In genomic region chr18:77218642-77219041, GRCh38 we compare ENCODE assay signal across 24 cellular contexts. TPM values are rescaled to one million over a fixed set of nuclear protein-coding genes. Genes with fewer than 3 reads are reported as not detected.
"Had no signal": no experiment of that assay in that cellular context is flagged by ENCODE, and none has a peak within 500 bp of the region (broad histone marks: within the 10 kb centered on the region; RNA-seq: fewer than 3 reads in every experiment).

No MANE protein-coding gene starts in this region.

- H3K27me3 Mint-ChIP-seq: activated CD8-positive, alpha-beta T cell treated with anti-CD3 and anti-CD28 coated beads for 36 hours had no signal

- ATAC-seq: activated CD8-positive, alpha-beta T cell treated with anti-CD3 and anti-CD28 coated beads for 36 hours; activated naive CD8-positive, alpha-beta T cell treated with anti-CD3 and anti-CD28 coated beads, Interleukin-2, amount 50 U/mL, for 24 hours; activated T-helper 17 cell treated with anti-CD3 and anti-CD28 coated beads, Interleukin-2, amount 50 U/mL, for 72 hours; esophagus mucosa; heart right ventricle; left ventricle myocardium superior; mucosa of descending colon; sciatic nerve had no signal

- H3K4me3 ChIP-seq: heart right ventricle, mucosa of descending colon, smooth muscle cell, stomach, upper lobe of left lung had no signal

- H3K9me3 Mint-ChIP-seq: activated CD8-positive, alpha-beta T cell treated with anti-CD3 and anti-CD28 coated beads for 36 hours; activated naive CD8-positive, alpha-beta T cell treated with anti-CD3 and anti-CD28 coated beads, Interleukin-2, amount 50 U/mL, for 24 hours; activated T-helper 17 cell treated with anti-CD3 and anti-CD28 coated beads, Interleukin-2, amount 50 U/mL, for 72 hours had no signal

- H3K4me1 ChIP-seq: heart right ventricle, stomach had no signal

- H3K27ac ChIP-seq: brain microvascular endothelial cell, heart right ventricle, stomach, upper lobe of left lung had no signal

- H3K36me3 Mint-ChIP-seq: naive B cell had no signal

- DNase-seq: activated CD4-positive, alpha-beta T cell treated with anti-CD3 and anti-CD28 coated beads for 48 hours; activated CD4-positive, CD25-positive, alpha-beta regulatory T cell; activated CD8-positive, alpha-beta T cell treated with anti-CD3 and anti-CD28 coated beads for 36 hours; activated naive CD4-positive, alpha-beta T cell; activated naive CD8-positive, alpha-beta T cell treated with anti-CD3 and anti-CD28 coated beads, Interleukin-2, amount 50 U/mL, for 24 hours; activated T-cell treated with anti-CD3 and anti-CD28 coated beads, Interleukin-2, amount 50 U/mL, for 1 hour; aorta; brain microvascular endothelial cell; cerebellar nuclear complex; cortex of kidney; heart right ventricle; kidney glomerular epithelial cell; left ventricle myocardium superior; mucosa of descending colon; naive B cell; stimulated activated CD4-positive, alpha-beta T cell treated with anti-CD3 and anti-CD28 coated beads, Interleukin-4, amount 100 ng/mL, for 1 hour; stomach; T-helper 1 cell; T1000; upper lobe of left lung had no signal

- H3K4me1 Mint-ChIP-seq: naive B cell had no signal

- H3K9me3 ChIP-seq: heart right ventricle, mucosa of descending colon, stomach, upper lobe of left lung had no signal

- H3K27ac Mint-ChIP-seq: activated CD8-positive, alpha-beta T cell treated with anti-CD3 and anti-CD28 coated beads for 36 hours; activated naive CD8-positive, alpha-beta T cell treated with anti-CD3 and anti-CD28 coated beads, Interleukin-2, amount 50 U/mL, for 24 hours; activated T-helper 17 cell treated with anti-CD3 and anti-CD28 coated beads, Interleukin-2, amount 50 U/mL, for 72 hours; naive B cell had no signal

- H3K4me3 Mint-ChIP-seq: activated CD8-positive, alpha-beta T cell treated with anti-CD3 and anti-CD28 coated beads for 36 hours; activated naive CD8-positive, alpha-beta T cell treated with anti-CD3 and anti-CD28 coated beads, Interleukin-2, amount 50 U/mL, for 24 hours; activated T-helper 17 cell treated with anti-CD3 and anti-CD28 coated beads, Interleukin-2, amount 50 U/mL, for 72 hours; naive B cell had no signal

- H3K36me3 ChIP-seq: brain microvascular endothelial cell, heart right ventricle, stomach, upper lobe of left lung had no signal

- H3K27me3 ChIP-seq: brain microvascular endothelial cell, stomach, upper lobe of left lung had no signal

- H3K4me2 ChIP-seq: smooth muscle cell had no signal

RNA-seq across cellular contexts. Expression of gene GALR1, which starts 31.0 kb away (rescaled TPM):
- total RNA-seq: activated CD8-positive, alpha-beta T cell treated with anti-CD3 and anti-CD28 coated beads for 36 hours; activated T-helper 17 cell treated with anti-CD3 and anti-CD28 coated beads, Interleukin-2, amount 50 U/mL, for 72 hours; esophagus mucosa; left ventricle myocardium superior; smooth muscle cell; upper lobe of left lung had no signal
- polyA plus RNA-seq: smooth muscle cell had no signal
